Comparison of ENCODE assay signal across 22 cellular contexts in genomic region chr7:86768394-86768793, GRCh38.
DNase-seq lines count a peak whose midpoint lies in the region; ATAC-seq lines count a peak whose summit lies in the region.
"Had no signal": no experiment of that assay in that cellular context is flagged by ENCODE, and none has a peak within 500 bp of the region (broad histone marks: within the 10 kb centered on the region; RNA-seq: fewer than 3 reads in every experiment).

No MANE protein-coding gene starts in this region.

- no peaks in the 10 kb centered on the region for H3K9me3 Mint-ChIP-seq in activated naive CD8-positive, alpha-beta T cell treated with anti-CD3 and anti-CD28 coated beads, Interleukin-2, amount 50 U/mL, for 24 hours
- H3K9me3 Mint-ChIP-seq: activated CD4-positive, alpha-beta T cell treated with anti-CD3 and anti-CD28 coated beads, Interleukin-2, amount 10 ng/mL, durations not matched to agents 7 days and 5 days; naive thymus-derived CD8-positive, alpha-beta T cell; type B pancreatic cell had no signal

- no peak overlapping the region for H4K8ac ChIP-seq in mesendoderm (ENCODE audit: low read depth, low read length)

- H3K27me3 Mint-ChIP-seq in activated naive CD8-positive, alpha-beta T cell treated with anti-CD3 and anti-CD28 coated beads, Interleukin-2, amount 50 U/mL, for 24 hours, result peaks cover 5% of the 10 kb centered on the region
- H3K27me3 Mint-ChIP-seq: activated CD4-positive, alpha-beta T cell treated with anti-CD3 and anti-CD28 coated beads, Interleukin-2, amount 10 ng/mL, durations not matched to agents 7 days and 5 days; type B pancreatic cell had no signal

- H3K4me1 Mint-ChIP-seq in activated naive CD8-positive, alpha-beta T cell treated with anti-CD3 and anti-CD28 coated beads, Interleukin-2, amount 50 U/mL, for 24 hours, result no peaks in the 10 kb centered on the region
- H3K4me1 Mint-ChIP-seq: activated CD4-positive, alpha-beta T cell treated with anti-CD3 and anti-CD28 coated beads, Interleukin-2, amount 10 ng/mL, durations not matched to agents 7 days and 5 days; naive thymus-derived CD8-positive, alpha-beta T cell had no signal

- no CpG with 5 or more reads among the region's 1 CpG for WGBS in mesendoderm (ENCODE audit: extremely low coverage, insufficient coverage, low lambda C conversion rate)

- no peak overlapping the region for H4K5ac ChIP-seq in mesendoderm (ENCODE audit: low read length)

- peak overlapping the region; percentile 47 for H2AK5ac ChIP-seq in mesendoderm (ENCODE audit: low read length)

- no peak overlapping the region for H3K4ac ChIP-seq in mesendoderm (ENCODE audit: low read depth, low read length)

- no peak overlapping the region for H3K18ac ChIP-seq in mesendoderm (ENCODE audit: low read length)

- H3K27ac ChIP-seq in mesendoderm (ENCODE audit: low read depth, low read length) (no peak overlapping the region), substantia nigra (ENCODE audit: low read depth, low read length, poor library complexity, severe bottlenecking) (no peak overlapping the region)

- no peak overlapping the region for H3K23ac ChIP-seq in mesendoderm (ENCODE audit: low read length)

- H3K4me1 ChIP-seq in mesendoderm (ENCODE audit: control insufficient read depth, low read depth, low read length), result peaks cover 5% of the 10 kb centered on the region

- no peaks in the 10 kb centered on the region for H3K36me3 ChIP-seq in mesendoderm (ENCODE audit: control insufficient read depth, insufficient read depth, low read length)

- no peak overlapping the region for H2BK120ac ChIP-seq in mesendoderm (ENCODE audit: low read depth, low read length)

- H3K4me2 ChIP-seq in mesendoderm (ENCODE audit: low read length), result no peak overlapping the region

- H3K79me1 ChIP-seq in mesendoderm (ENCODE audit: low read length), result no peaks in the 10 kb centered on the region

- H2BK15ac ChIP-seq in mesendoderm (replicated peaks; ENCODE audit: low read depth), result no peak overlapping the region

- no peak overlapping the region for H3K4me3 ChIP-seq in mesendoderm (ENCODE audit: low read length)

- H3K56ac ChIP-seq in mesendoderm (ENCODE audit: low read length), result peak overlapping the region; percentile 30

- peak; percentile 44 for ATAC-seq in GM18870 (IDR thresholded peaks at IDR 0.05; ENCODE audit: unreplicated experiment)
- ATAC-seq in HG02571 (IDR thresholded peaks at IDR 0.05; ENCODE audit: unreplicated experiment), result peak; percentile 47
- ATAC-seq in HG03135 (IDR thresholded peaks at IDR 0.05; ENCODE audit: unreplicated experiment), result peak; percentile 33
- no peak for ATAC-seq in activated naive CD8-positive, alpha-beta T cell treated with anti-CD3 and anti-CD28 coated beads, Interleukin-2, amount 50 U/mL, for 24 hours
- ATAC-seq in GM18909 (IDR thresholded peaks at IDR 0.05; ENCODE audit: poor library complexity, unreplicated experiment), result no peak
- ATAC-seq: left cardiac atrium; naive thymus-derived CD8-positive, alpha-beta T cell; PC-3; stimulated activated naive CD8-positive, alpha-beta T cell treated with anti-CD3 and anti-CD28 coated beads, Interleukin-15, Interleukin-2, amounts not matched to agents 100 U/mL and 50 U/mL, for 24 hours had no signal

- no peaks in the 10 kb centered on the region for H3K79me2 ChIP-seq in mesendoderm (ENCODE audit: control insufficient read depth, insufficient read depth, low read length)

- peak overlapping the region; percentile 39 for H2BK5ac ChIP-seq in mesendoderm (ENCODE audit: low read length)

- H3K9ac ChIP-seq in mesendoderm (ENCODE audit: low read length), result no peak overlapping the region

- H3K27me3 ChIP-seq in mesendoderm (ENCODE audit: insufficient read depth, low read length, poor library complexity), result no peaks in the 10 kb centered on the region

- no peak overlapping the region for H3K4me3 Mint-ChIP-seq in activated naive CD8-positive, alpha-beta T cell treated with anti-CD3 and anti-CD28 coated beads, Interleukin-2, amount 50 U/mL, for 24 hours
- H3K4me3 Mint-ChIP-seq: activated CD4-positive, alpha-beta T cell treated with anti-CD3 and anti-CD28 coated beads, Interleukin-2, amount 10 ng/mL, durations not matched to agents 7 days and 5 days; naive thymus-derived CD8-positive, alpha-beta T cell; type B pancreatic cell had no signal

- H3K36me3 Mint-ChIP-seq in activated naive CD8-positive, alpha-beta T cell treated with anti-CD3 and anti-CD28 coated beads, Interleukin-2, amount 50 U/mL, for 24 hours (ENCODE audit: low read depth), result no peaks in the 10 kb centered on the region
- H3K36me3 Mint-ChIP-seq: naive thymus-derived CD8-positive, alpha-beta T cell; type B pancreatic cell had no signal

- no peak for DNase-seq in mesendoderm
- no peak for DNase-seq in activated naive CD8-positive, alpha-beta T cell treated with anti-CD3 and anti-CD28 coated beads, Interleukin-2, amount 50 U/mL, for 24 hours
- no peak for DNase-seq in kidney glomerular epithelial cell (lab: John Stamatoyannopoulos, UW)
- DNase-seq in substantia nigra (lab: John Stamatoyannopoulos, UW), result no peak
- DNase-seq: activated CD4-positive, alpha-beta T cell treated with anti-CD3 and anti-CD28 coated beads, Interleukin-2, amount 10 ng/mL, durations not matched to agents 7 days and 5 days; activated CD8-positive, alpha-beta memory T cell treated with anti-CD3 and anti-CD28 coated beads, Interleukin-2, amount 50 U/mL, for 48 hours; activated effector memory CD4-positive, alpha-beta T cell treated with Interleukin-2 at 50 U/mL for 16 hours; central memory CD4-positive, alpha-beta T cell; DND-41; left cardiac atrium; naive thymus-derived CD8-positive, alpha-beta T cell; NCI-H146; NCI-H82; PC-3; SHP77 treated with DMSO at 0.1 percent for 48 hours; stimulated activated CD4-positive, alpha-beta T cell treated with anti-CD3 and anti-CD28 coated beads, Interleukin-1b, Interleukin-23, amount 100 ng/mL, for 48 hours; stimulated activated naive CD8-positive, alpha-beta T cell treated with anti-CD3 and anti-CD28 coated beads, Interleukin-15, Interleukin-2, amounts not matched to agents 100 U/mL and 50 U/mL, for 24 hours had no signal

- H3K27ac Mint-ChIP-seq in activated naive CD8-positive, alpha-beta T cell treated with anti-CD3 and anti-CD28 coated beads, Interleukin-2, amount 50 U/mL, for 24 hours, result no peak overlapping the region
- H3K27ac Mint-ChIP-seq: activated CD4-positive, alpha-beta T cell treated with anti-CD3 and anti-CD28 coated beads, Interleukin-2, amount 10 ng/mL, durations not matched to agents 7 days and 5 days; naive thymus-derived CD8-positive, alpha-beta T cell; type B pancreatic cell had no signal

Comparison
In these comparisons a context has a peak if more than half of its experiments do, and no peak if none do; other contexts are left out.
1. ATAC-seq: peak in GM18870 (single experiment), HG02571 (single experiment) and HG03135 (single experiment); none in activated naive CD8-positive, alpha-beta T cell treated with anti-CD3 and anti-CD28 coated beads, Interleukin-2, amount 50 U/mL, for 24 hours (single experiment) and GM18909 (single experiment).